ENCODE assay signal across 17 cellular contexts in genomic region chr1:33957854-33958253, GRCh38.
"Had no signal": no experiment of that assay in that cellular context is flagged by ENCODE, and none has a peak within 500 bp of the region (broad histone marks: within the 10 kb centered on the region; RNA-seq: fewer than 3 reads in every experiment).

No MANE protein-coding gene starts in this region.

- H3K27me3 ChIP-seq: sigmoid colon, stomach had no signal

- FAIRE-seq: endometrium had no signal

- H3K4me3 ChIP-seq: psoas muscle, sigmoid colon, stomach had no signal

- DNase-seq: activated CD4-positive, alpha-beta T cell treated with anti-CD3 and anti-CD28 coated beads for 1 hour; activated CD4-positive, alpha-beta T cell treated with anti-CD3 and anti-CD28 coated beads, Interleukin-2, amount 50 U/mL, for 4 hours; activated naive CD4-positive, alpha-beta T cell treated with Interleukin-2 at 50 U/mL for 16 hours; activated T-cell treated with anti-CD3 and anti-CD28 coated beads for 4 hours; aorta; left ventricle myocardium superior; natural killer cell; psoas muscle; sigmoid colon; stimulated activated CD4-positive, alpha-beta T cell treated with anti-CD3 and anti-CD28 coated beads, Interleukin-1b, Interleukin-23, amount 100 ng/mL, for 48 hours; stomach; T-helper 1 cell; T1000 had no signal

- H3K4me1 ChIP-seq: psoas muscle, sigmoid colon, stomach had no signal

- H3K27ac ChIP-seq: psoas muscle, sigmoid colon, stomach, VCaP had no signal

- H3K36me3 ChIP-seq: sigmoid colon, stomach had no signal

- H3K9me3 ChIP-seq: psoas muscle, sigmoid colon, stomach had no signal

- ATAC-seq: activated T-helper 17 cell treated with anti-CD3 and anti-CD28 coated beads, Interleukin-2, amount 50 U/mL, for 72 hours; esophagus mucosa; left ventricle myocardium superior; natural killer cell; psoas muscle had no signal
